ENCODE assay signal across 24 cellular contexts in genomic region chr2:176100547-176101140, GRCh38. TPM values are rescaled to one million over a fixed set of nuclear protein-coding genes. Genes with fewer than 3 reads are reported as not detected.
DNase-seq lines count a peak whose midpoint lies in the region; FAIRE-seq and TF ChIP-seq lines count a peak whose summit lies in the region.
"Had no signal": no experiment of that assay in that cellular context is flagged by ENCODE, and none has a peak within 500 bp of the region (broad histone marks: within the 10 kb centered on the region; RNA-seq: fewer than 3 reads in every experiment).

No MANE protein-coding gene starts in this region.

- no peak overlapping the region for H3K4me3 Mint-ChIP-seq in chondrocyte (ENCODE audit: unreplicated experiment)
- H3K4me3 Mint-ChIP-seq: HFFc6 had no signal

- H3K9ac ChIP-seq in kidney (ENCODE audit: low read length in 2 of 2): no peak overlapping the region

- H3K27ac Mint-ChIP-seq in chondrocyte (ENCODE audit: unreplicated experiment): no peak overlapping the region
- H3K27ac Mint-ChIP-seq: HFFc6 had no signal

- TF ChIP-seq CTCF in chondrocyte (IDR thresholded peaks at IDR 0.05): no peak
- no peak for TF ChIP-seq CTCF in kidney (IDR thresholded peaks at IDR 0.05; ENCODE audit: borderline replicate concordance, extremely low read depth, insufficient read depth)

- H3K4me3 ChIP-seq in kidney (ENCODE audit: low read length in 2 of 2): no peak overlapping the region
- H3K4me3 ChIP-seq: MG63 had no signal

- intact Hi-C loops in kidney (cut with DNase I): no loop called here

- DNase-seq in activated effector memory CD4-positive, alpha-beta T cell treated with anti-CD3 and anti-CD28 coated beads, Interleukin-2, amount 50 U/mL, for 16 hours: peak; percentile 59
- no peak for DNase-seq in activated effector memory CD4-positive, alpha-beta T cell treated with Interleukin-2 at 50 U/mL for 16 hours
- peak; percentile 39 for DNase-seq in chondrocyte (ENCODE audit: low spot score)
- peak; percentile 45 for DNase-seq in kidney
- no peak for DNase-seq in HuH-7 (ENCODE audit: low spot score)
- no peak for DNase-seq in RPMI8226
- DNase-seq in NCI-H2081 treated with DMSO at 0.1 percent for 48 hours (lab: John Stamatoyannopoulos, UW): no peak
- DNase-seq: DMS 273 treated with DMSO at 0.1 percent for 48 hours, GF-D8, GOT3, HFFc6, Karpas-422, MG63, NCI-H1092, NCI-H146, NCI-H2081, NCI-H510A, NCI-H82, PC-3 had no signal

- peaks cover 90% of the 10 kb centered on the region for H3K27me3 Mint-ChIP-seq in chondrocyte (ENCODE audit: low read depth)

- H3K36me3 ChIP-seq in kidney (ENCODE audit: control insufficient read depth in 1 of 2, insufficient read depth in 2 of 2, low read length in 2 of 2): no peaks in the 10 kb centered on the region
- H3K36me3 ChIP-seq: MG63 had no signal

- peaks cover 1% of the 10 kb centered on the region for H3K36me3 Mint-ChIP-seq in chondrocyte (ENCODE audit: low read depth)

- H3K9me3 Mint-ChIP-seq in chondrocyte (ENCODE audit: low read depth): no peaks in the 10 kb centered on the region
- H3K9me3 Mint-ChIP-seq: HFFc6 had no signal

- H3K27ac ChIP-seq in kidney (ENCODE audit: low read depth in 2 of 2, low read length in 2 of 2): no peak overlapping the region

- H3K9me3 ChIP-seq in kidney (ENCODE audit: control insufficient read depth in 1 of 2, low read length in 2 of 2): no peaks in the 10 kb centered on the region
- H3K9me3 ChIP-seq: MG63 had no signal

- peaks cover 5 to 10% of the 10 kb centered on the region in 2 donors for H3K4me1 ChIP-seq in kidney (ENCODE audit: control insufficient read depth in 1 of 2, insufficient read depth in 1 of 2, low read depth in 1 of 2, low read length in 2 of 2)

- FAIRE-seq in kidney (lab: Jason Lieb, UNC): no peak
- FAIRE-seq: GM12891, GM18507, HepG2 had no signal

- H3K4me1 Mint-ChIP-seq in chondrocyte (ENCODE audit: low read depth): peaks cover 27% of the 10 kb centered on the region

RNA-seq across cellular contexts. Expression of gene HOXD12, which starts 1.0 kb away (rescaled TPM):
- total RNA-seq in chondrocyte: not detected in 3 replicates
- total RNA-seq in kidney: not detected
- polyA plus RNA-seq in kidney (ENCODE audit: insufficient read depth, low read depth, low replicate concordance): not detected
- total RNA-seq: HepG2, PC-3 had no signal
- polyA plus RNA-seq: CD14-positive monocyte, HepG2 had no signal

RNA-seq across cellular contexts. Expression of gene HOXD11, which starts 6.4 kb away (rescaled TPM):
- not detected in 3 replicates for total RNA-seq in chondrocyte
- total RNA-seq in kidney: 15.9 TPM
- polyA plus RNA-seq in kidney (ENCODE audit: insufficient read depth, low read depth, low replicate concordance): 5.8 TPM
- total RNA-seq: HepG2, PC-3 had no signal
- polyA plus RNA-seq: CD14-positive monocyte, HepG2 had no signal

RNA-seq across cellular contexts. Expression of gene HOXD13, which starts 8.1 kb away (rescaled TPM):
- total RNA-seq in chondrocyte (not detected in 3 replicates), kidney (not detected)
- not detected for polyA plus RNA-seq in kidney (ENCODE audit: insufficient read depth, low read depth, low replicate concordance)
- total RNA-seq: HepG2 had no signal
- polyA plus RNA-seq: CD14-positive monocyte, HepG2 had no signal

RNA-seq across cellular contexts. Expression of gene HOXD10, which starts 15.9 kb away (rescaled TPM):
- not detected in 3 replicates for total RNA-seq in chondrocyte
- 35.4 TPM for total RNA-seq in kidney
- polyA plus RNA-seq in kidney (ENCODE audit: insufficient read depth, low read depth, low replicate concordance): 28.2 TPM
- total RNA-seq: HepG2, PC-3 had no signal
- polyA plus RNA-seq: CD14-positive monocyte, HepG2 had no signal

RNA-seq across cellular contexts. Expression of gene EVX2, which starts 16.9 kb away (rescaled TPM):
- not detected in 3 replicates for total RNA-seq in chondrocyte
- total RNA-seq in kidney: not detected
- polyA plus RNA-seq in kidney (ENCODE audit: insufficient read depth, low read depth, low replicate concordance): not detected
- total RNA-seq: Daoy, HepG2, HFFc6, PC-3 had no signal
- polyA plus RNA-seq: CD14-positive monocyte, HepG2 had no signal

Comparison
In these comparisons a context has a peak if more than half of its experiments do, and no peak if none do; other contexts are left out.
1. DNase-seq: peak in activated effector memory CD4-positive, alpha-beta T cell treated with anti-CD3 and anti-CD28 coated beads, Interleukin-2, amount 50 U/mL, for 16 hours (single experiment), chondrocyte (single experiment) and kidney (single experiment); none in activated effector memory CD4-positive, alpha-beta T cell treated with Interleukin-2 at 50 U/mL for 16 hours (single experiment), HuH-7 (single experiment), RPMI8226 (single experiment) and NCI-H2081 treated with DMSO at 0.1 percent for 48 hours (single experiment).
2. RNA of gene HOXD11, which starts 6.4 kb away (total RNA-seq): 15.9 TPM in kidney (single experiment); not detected in chondrocyte; every median in the first group is over 10 times any median in the second.